23 cellular contexts compared by ENCODE assay signal in genomic region chr7:156240532-156240931, GRCh38.
DNase-seq lines count a peak whose midpoint lies in the region; ATAC-seq, FAIRE-seq and TF ChIP-seq lines count a peak whose summit lies in the region.
"Had no signal": no experiment of that assay in that cellular context is flagged by ENCODE, and none has a peak within 500 bp of the region (broad histone marks: within the 10 kb centered on the region; RNA-seq: fewer than 3 reads in every experiment).

No MANE protein-coding gene starts in this region.

- H2AFZ ChIP-seq in HepG2 (ENCODE audit: low read length): no peak overlapping the region

- no peak for TF ChIP-seq RAD21 in HepG2 (CRISPR knock-in tag; IDR thresholded peaks at IDR 0.05)

- no peak for ATAC-seq in Right ventricle myocardium superior (ENCODE audit: poor library complexity)
- ATAC-seq in right lobe of liver: peak in 3 of 4 donors; percentile 22 to 62 (median 49)
- no peak for ATAC-seq in HepG2
- ATAC-seq in activated CD4-positive, CD25-positive, alpha-beta regulatory T cell treated with anti-CD3 and anti-CD28 coated beads, Interleukin-2, amount 50 U/mL, for 24 hours: no peak
- ATAC-seq: A549; CD8-positive, alpha-beta T cell had no signal

- TF ChIP-seq POLR2A in right lobe of liver (IDR thresholded peaks at IDR 0.05): no peak
- no peak for TF ChIP-seq POLR2A in HepG2 (IDR thresholded peaks at IDR 0.05; ENCODE audit: insufficient read depth in 1 of 2, low read depth in 2 of 2, low read length in 2 of 2)

- no peak overlapping the region for H3K9ac ChIP-seq in HepG2 (ENCODE audit: insufficient read depth, low read depth, low read length)
- H3K9ac ChIP-seq: BLaER1 treated with 17β-estradiol and CSF1 and Interleukin-3, amounts not matched to agents 10 nM and 100 nM had no signal

- H3K9me3 ChIP-seq in right atrium auricular region (no peaks in the 10 kb centered on the region), right lobe of liver (no peaks in the 10 kb centered on the region), HepG2 (ENCODE audit: low read length) (no peaks in the 10 kb centered on the region)
- H3K9me3 ChIP-seq: A549, Caco-2 had no signal

- TF ChIP-seq CTCF in right atrium auricular region (IDR thresholded peaks at IDR 0.05) (no peak), right lobe of liver (IDR thresholded peaks at IDR 0.05) (no peak), HepG2 (CRISPR knock-in tag; IDR thresholded peaks at IDR 0.05) (no peak), osteocyte (IDR thresholded peaks at IDR 0.05) (no peak)

- no peak overlapping the region for H3K4me2 ChIP-seq in HepG2 (ENCODE audit: low read depth, low read length)
- H3K4me2 ChIP-seq: A549; BLaER1 treated with 17β-estradiol and CSF1 and Interleukin-3, amounts not matched to agents 10 nM and 100 nM had no signal

- POLR2A ChIA-PET in HepG2 (lab: Yijun Ruan, JAX): no interaction called here

- H3K4me1 ChIP-seq in right atrium auricular region (no peaks in the 10 kb centered on the region), right lobe of liver (no peaks in the 10 kb centered on the region), HepG2 (ENCODE audit: insufficient read depth, low read length) (no peaks in the 10 kb centered on the region)
- H3K4me1 ChIP-seq: A549; BLaER1 treated with 17β-estradiol and CSF1 and Interleukin-3, amounts not matched to agents 10 nM and 100 nM; Caco-2 had no signal

- H3K27me3 Mint-ChIP-seq in osteocyte (ENCODE audit: unreplicated experiment): no peaks in the 10 kb centered on the region
- H3K27me3 Mint-ChIP-seq: B cell had no signal

- in situ Hi-C loops in HepG2 (cut with HindIII; ENCODE audit: extremely low pct_ligation_motif_present, low pct_unique_long_range_greater_than_20kb): no loop called here

- H3K9me3 Mint-ChIP-seq in osteocyte (ENCODE audit: unreplicated experiment): peaks cover 17% of the 10 kb centered on the region
- H3K9me3 Mint-ChIP-seq: CD4-positive, alpha-beta T cell had no signal

- DNase-seq in Right ventricle myocardium superior (peak; percentile 60), right atrium auricular region (ENCODE audit: low spot score) (no peak), right lobe of liver (peak in 1 of 3 donors; percentile 68), HepG2 (ENCODE audit: low spot score) (no peak), osteocyte (ENCODE audit: extremely low spot score, unreplicated experiment) (peak; percentile 78), SK-N-DZ (ENCODE audit: low spot score) (no peak)
- DNase-seq: AML-193; Caco-2; Calu3; CD4-positive, alpha-beta T cell; CD8-positive, alpha-beta T cell; DMS79 treated with DMSO at 0.1 percent for 48 hours; GF-D8 had no signal

- no peak for FAIRE-seq in HepG2 (lab: Jason Lieb, UNC)
- FAIRE-seq: A549, D721Med, G401.6, GM12891, GM19239 had no signal

- CTCF ChIA-PET in HepG2 (lab: Yijun Ruan, JAX; ENCODE audit: low intra/inter-chr PET ratio, low total read pairs): no interaction called here

- H3K79me2 ChIP-seq in HepG2 (ENCODE audit: insufficient read depth, low read length): no peaks in the 10 kb centered on the region

- H3K36me3 Mint-ChIP-seq in osteocyte (ENCODE audit: unreplicated experiment): no peaks in the 10 kb centered on the region
- H3K36me3 Mint-ChIP-seq: CD8-positive, alpha-beta T cell had no signal

- no peaks in the 10 kb centered on the region for H3K27me3 ChIP-seq in right atrium auricular region
- H3K27me3 ChIP-seq in right lobe of liver: no peaks in the 10 kb centered on the region
- H3K27me3 ChIP-seq in HepG2 (ENCODE audit: control insufficient read depth in 1 of 2, insufficient read depth in 2 of 2, low read length in 2 of 2): peaks cover 0 to 24% of the 10 kb centered on the region in 2 experiments; a peak in 2 of 5 replicates
- H3K27me3 ChIP-seq: BLaER1 treated with 17β-estradiol and CSF1 and Interleukin-3, amounts not matched to agents 10 nM and 100 nM had no signal

- H3K4me3 ChIP-seq in right atrium auricular region (no peak overlapping the region), right lobe of liver (no peak overlapping the region), HepG2 (replicated peaks in 1 of 3; ENCODE audit: insufficient read depth in 1 of 3, low read depth in 2 of 3, low read length in 3 of 3) (no peak overlapping the region)
- H3K4me3 ChIP-seq: A549; BLaER1 treated with 17β-estradiol and CSF1 and Interleukin-3, amounts not matched to agents 10 nM and 100 nM had no signal

- no peak for TF ChIP-seq EP300 in HepG2 (IDR thresholded peaks at IDR 0.05; ENCODE audit: low read depth in 2 of 2, low read length in 2 of 2)
- no peak for TF ChIP-seq EP300 in HepG2 (CRISPR knock-in tag; IDR thresholded peaks at IDR 0.05; ENCODE audit: borderline replicate concordance)

- H3K4me3 Mint-ChIP-seq in osteocyte (ENCODE audit: unreplicated experiment): no peak overlapping the region
- H3K4me3 Mint-ChIP-seq: B cell; CD4-positive, alpha-beta T cell; CD8-positive, alpha-beta T cell had no signal

- H3K36me3 ChIP-seq in right atrium auricular region: no peaks in the 10 kb centered on the region
- no peaks in the 10 kb centered on the region for H3K36me3 ChIP-seq in right lobe of liver
- H3K36me3 ChIP-seq in HepG2 (replicated peaks in 1 of 2; ENCODE audit: control insufficient read depth in 1 of 2, insufficient read depth in 2 of 2, low read length in 2 of 2): no peaks in the 10 kb centered on the region
- H3K36me3 ChIP-seq: BLaER1 treated with 17β-estradiol and CSF1 and Interleukin-3, amounts not matched to agents 10 nM and 100 nM had no signal

- H3K27ac ChIP-seq in right atrium auricular region (no peak overlapping the region), right lobe of liver (no peak overlapping the region), HepG2 (ENCODE audit: extremely low read length, insufficient read depth, low read length) (no peak overlapping the region)
- H3K27ac ChIP-seq: 22Rv1; A549; BLaER1 treated with 17β-estradiol and CSF1 and Interleukin-3, amounts not matched to agents 10 nM and 100 nM; C4-2B had no signal

- no peak overlapping the region for H3K27ac Mint-ChIP-seq in osteocyte (ENCODE audit: unreplicated experiment)
- H3K27ac Mint-ChIP-seq: B cell; CD4-positive, alpha-beta T cell; CD8-positive, alpha-beta T cell had no signal

- H3K4me1 Mint-ChIP-seq in osteocyte (ENCODE audit: unreplicated experiment): no peaks in the 10 kb centered on the region
- H3K4me1 Mint-ChIP-seq: B cell had no signal

- intact Hi-C loops in Right ventricle myocardium superior (cut with DNase I) (no loop called here), right lobe of liver (cut with DNase I) (no loop called here), HepG2 (cut with micrococcal nuclease; ENCODE audit: unreplicated experiment) (no loop called here)

- H4K20me1 ChIP-seq in HepG2 (ENCODE audit: insufficient read depth, low read length): no peaks in the 10 kb centered on the region
- H4K20me1 ChIP-seq: BLaER1 treated with 17β-estradiol and CSF1 and Interleukin-3, amounts not matched to agents 10 nM and 100 nM had no signal

- no TSS peak for BruUV-seq in HepG2 (replicated peaks; lab: Mats Ljungman, UMichigan)

TF ChIP-seq in HepG2, 621 proteins besides CTCF, POLR2A, EP300 and RAD21 (continues in another document):
- no peak for TF ChIP-seq ZNF138 (CRISPR knock-in tag; IDR thresholded peaks at IDR 0.05; ENCODE audit: low read depth)
- TF ChIP-seq JUND (CRISPR knock-in tag; IDR thresholded peaks at IDR 0.05): no peak
- no peak for TF ChIP-seq THRA (CRISPR knock-in tag; IDR thresholded peaks at IDR 0.05; ENCODE audit: borderline replicate concordance)
- no peak for TF ChIP-seq ZNF768 (CRISPR knock-in tag; IDR thresholded peaks at IDR 0.05)
- no peak for TF ChIP-seq ELF4 (CRISPR knock-in tag; IDR thresholded peaks at IDR 0.05; ENCODE audit: borderline replicate concordance)
- TF ChIP-seq, protein P1, sequence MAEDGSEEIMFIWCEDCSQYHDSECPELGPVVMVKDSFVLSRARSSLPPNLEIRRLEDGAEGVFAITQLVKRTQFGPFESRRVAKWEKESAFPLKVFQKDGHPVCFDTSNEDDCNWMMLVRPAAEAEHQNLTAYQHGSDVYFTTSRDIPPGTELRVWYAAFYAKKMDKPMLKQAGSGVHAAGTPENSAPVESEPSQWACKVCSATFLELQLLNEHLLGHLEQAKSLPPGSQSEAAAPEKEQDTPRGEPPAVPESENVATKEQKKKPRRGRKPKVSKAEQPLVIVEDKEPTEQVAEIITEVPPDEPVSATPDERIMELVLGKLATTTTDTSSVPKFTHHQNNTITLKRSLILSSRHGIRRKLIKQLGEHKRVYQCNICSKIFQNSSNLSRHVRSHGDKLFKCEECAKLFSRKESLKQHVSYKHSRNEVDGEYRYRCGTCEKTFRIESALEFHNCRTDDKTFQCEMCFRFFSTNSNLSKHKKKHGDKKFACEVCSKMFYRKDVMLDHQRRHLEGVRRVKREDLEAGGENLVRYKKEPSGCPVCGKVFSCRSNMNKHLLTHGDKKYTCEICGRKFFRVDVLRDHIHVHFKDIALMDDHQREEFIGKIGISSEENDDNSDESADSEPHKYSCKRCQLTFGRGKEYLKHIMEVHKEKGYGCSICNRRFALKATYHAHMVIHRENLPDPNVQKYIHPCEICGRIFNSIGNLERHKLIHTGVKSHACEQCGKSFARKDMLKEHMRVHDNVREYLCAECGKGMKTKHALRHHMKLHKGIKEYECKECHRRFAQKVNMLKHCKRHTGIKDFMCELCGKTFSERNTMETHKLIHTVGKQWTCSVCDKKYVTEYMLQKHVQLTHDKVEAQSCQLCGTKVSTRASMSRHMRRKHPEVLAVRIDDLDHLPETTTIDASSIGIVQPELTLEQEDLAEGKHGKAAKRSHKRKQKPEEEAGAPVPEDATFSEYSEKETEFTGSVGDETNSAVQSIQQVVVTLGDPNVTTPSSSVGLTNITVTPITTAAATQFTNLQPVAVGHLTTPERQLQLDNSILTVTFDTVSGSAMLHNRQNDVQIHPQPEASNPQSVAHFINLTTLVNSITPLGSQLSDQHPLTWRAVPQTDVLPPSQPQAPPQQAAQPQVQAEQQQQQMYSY (CRISPR knock-in tag; IDR thresholded peaks at IDR 0.05): no peak
- no peak for TF ChIP-seq SMARCE1 (IDR thresholded peaks at IDR 0.05; ENCODE audit: borderline replicate concordance)
- TF ChIP-seq ZNF775 (CRISPR knock-in tag; IDR thresholded peaks at IDR 0.05; ENCODE audit: borderline replicate concordance): no peak
- TF ChIP-seq ZBTB20 (CRISPR knock-in tag; IDR thresholded peaks at IDR 0.05; ENCODE audit: borderline replicate concordance, low read depth): no peak
- no peak for TF ChIP-seq MATR3 (CRISPR knock-in tag; IDR thresholded peaks at IDR 0.05)

Comparison
In these comparisons a context has a peak if more than half of its experiments do, and no peak if none do; other contexts are left out.
1. ATAC-seq: peak in right lobe of liver (3 of 4); none in Right ventricle myocardium superior (single experiment), HepG2 (single experiment) and activated CD4-positive, CD25-positive, alpha-beta regulatory T cell treated with anti-CD3 and anti-CD28 coated beads, Interleukin-2, amount 50 U/mL, for 24 hours (0 of 2).
2. DNase-seq: peak in Right ventricle myocardium superior (single experiment) and osteocyte (single experiment); none in right atrium auricular region (single experiment), HepG2 (single experiment) and SK-N-DZ (single experiment).